16 cellular contexts compared by ENCODE assay signal in the genomic region with DNA sequence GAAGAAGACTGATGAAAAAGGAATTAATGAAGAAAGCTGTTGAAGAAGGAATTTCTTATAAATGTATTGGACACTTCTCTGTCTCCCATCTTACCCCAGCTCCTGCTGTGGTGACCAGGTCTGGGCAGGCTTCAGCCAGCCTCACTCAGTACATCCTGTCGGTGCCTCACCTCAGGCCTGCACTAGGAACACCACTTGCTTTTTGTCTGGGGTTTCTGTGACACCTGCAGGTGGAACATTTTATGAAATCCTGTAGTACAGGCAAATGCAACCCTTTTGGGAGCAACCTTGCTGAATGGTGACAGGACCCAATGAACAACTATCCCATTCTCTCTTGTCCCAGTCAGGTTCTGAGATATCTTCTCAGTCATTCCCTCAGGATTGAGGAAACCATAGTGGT.
A peak's percentile ranks its signal among the peaks of the same experiment; 100 is the strongest.
DNase-seq lines count a peak whose midpoint lies in the region; ATAC-seq and TF ChIP-seq lines count a peak whose summit lies in the region.
"Had no signal": no experiment of that assay in that cellular context is flagged by ENCODE, and none has a peak within 500 bp of the region (broad histone marks: within the 10 kb centered on the region; RNA-seq: fewer than 3 reads in every experiment).

No MANE protein-coding gene starts in this region.

- H3K27me3 Mint-ChIP-seq in CD14-positive monocyte (ENCODE audit: low read depth in 3 of 3): peaks cover 2 to 13% (median 10%) of the 10 kb centered on the region in 3 donors

- ATAC-seq in GM21447 (IDR thresholded peaks at IDR 0.05; ENCODE audit: unreplicated experiment) (peak; percentile 53), HG03571 (IDR thresholded peaks at IDR 0.05; ENCODE audit: unreplicated experiment) (no peak)
- ATAC-seq: left ventricle myocardium superior had no signal

- no peak for TF ChIP-seq CTCF in CD14-positive monocyte (IDR thresholded peaks at IDR 0.05)

- H3K27ac Mint-ChIP-seq in CD14-positive monocyte: no peak overlapping the region
- H3K27ac Mint-ChIP-seq: HFFc6, IgD-negative memory B cell had no signal

- H3K36me3 Mint-ChIP-seq in CD14-positive monocyte: no peaks in the 10 kb centered on the region
- H3K36me3 Mint-ChIP-seq: IgD-negative memory B cell had no signal

- H3K4me1 Mint-ChIP-seq in CD14-positive monocyte: no peaks in the 10 kb centered on the region

- H3K9me3 Mint-ChIP-seq in CD14-positive monocyte: peaks cover 0 to 1% (median 0%) of the 10 kb centered on the region in 7 donors
- H3K9me3 Mint-ChIP-seq: HFFc6 had no signal

- H3K4me3 Mint-ChIP-seq in CD14-positive monocyte: no peak overlapping the region
- H3K4me3 Mint-ChIP-seq: HFFc6, IgD-negative memory B cell had no signal

- intact Hi-C loops in CD14-positive monocyte (cut with micrococcal nuclease): no loop called here

- peak; percentile 13 for DNase-seq in ELF-1 (ENCODE audit: low read depth, low spot score)
- peak; percentile 36 for DNase-seq in NCI-H69 (lab: John Stamatoyannopoulos, UW)
- DNase-seq in cerebellar cortex (ENCODE audit: low spot score): peak; percentile 54
- no peak for DNase-seq in stimulated activated CD4-positive, alpha-beta T cell treated with anti-CD3 and anti-CD28 coated beads, Interleukin-15, amount 100 ng/mL, for 24 hours
- no peak for DNase-seq in CD14-positive monocyte (ENCODE audit: low spot score)
- DNase-seq in retina: no peak
- DNase-seq: activated CD4-positive, alpha-beta T cell treated with anti-CD3 and anti-CD28 coated beads, Interleukin-2, amount 50 U/mL, for 48 hours; DMS79 treated with DMSO at 0.1 percent for 48 hours; HFFc6; left ventricle myocardium superior; NCI-H1105; ovary; SJCRH30 had no signal

Comparison
In these comparisons a context has a peak if more than half of its experiments do, and no peak if none do; other contexts are left out.
1. DNase-seq: peak in ELF-1 (single experiment), NCI-H69 (single experiment) and cerebellar cortex (single experiment); none in stimulated activated CD4-positive, alpha-beta T cell treated with anti-CD3 and anti-CD28 coated beads, Interleukin-15, amount 100 ng/mL, for 24 hours (single experiment), CD14-positive monocyte (single experiment) and retina (single experiment).